ENCODE assay signal across 28 cellular contexts in genomic region chr4:94251094-94251493, GRCh38.
"Had no signal": no experiment of that assay in that cellular context is flagged by ENCODE, and none has a peak within 500 bp of the region (broad histone marks: within the 10 kb centered on the region; RNA-seq: fewer than 3 reads in every experiment).

No MANE protein-coding gene starts in this region.

- DNase-seq: activated CD4-positive, alpha-beta T cell treated with anti-CD3 and anti-CD28 coated beads, Interleukin-2, amount 50 U/mL, for 1 hour; activated CD4-positive, CD25-positive, alpha-beta regulatory T cell; activated CD8-positive, alpha-beta memory T cell treated with anti-CD3 and anti-CD28 coated beads, Interleukin-2, amount 10 ng/mL, durations not matched to agents 7 days and 5 days; activated gamma-delta T cell; activated naive CD4-positive, alpha-beta T cell treated with anti-CD3 and anti-CD28 coated beads for 36 hours; adrenal gland; anterior cingulate cortex; caudate nucleus; colonic mucosa; Karpas-422; MM.1S; NCI-H1092 treated with DMSO at 0.1 percent for 48 hours; NCI-H1417 treated with DMSO at 0.1 percent for 48 hours; NCI-H1694; NCI-H2029; NCI-H510A treated with DMSO at 0.1 percent for 48 hours; NCI-H69; NK-92 treated with Interleukin-12 subunit alpha and Interleukin-12 subunit beta, amount 100 ng/mL, for 24 hours; OCI-M1; RPMI8226; SJCRH30; SK-N-SH; T-helper 1 cell had no signal

- ATAC-seq: activated CD8-positive, alpha-beta memory T cell treated with anti-CD3 and anti-CD28 coated beads, Interleukin-2, amount 10 ng/mL, durations not matched to agents 7 days and 5 days; K562; Panc1; Right ventricle myocardium inferior had no signal

- H3K27ac Mint-ChIP-seq: activated CD8-positive, alpha-beta memory T cell treated with anti-CD3 and anti-CD28 coated beads, Interleukin-2, amount 10 ng/mL, durations not matched to agents 7 days and 5 days; activated naive CD4-positive, alpha-beta T cell treated with anti-CD3 and anti-CD28 coated beads for 36 hours; activated naive CD8-positive, alpha-beta T cell had no signal

- H3K27ac ChIP-seq: adrenal gland, colonic mucosa, SJCRH30, VCaP had no signal

- H3K4me1 ChIP-seq: adrenal gland, colonic mucosa, SJCRH30 had no signal

- H3K4me3 ChIP-seq: adrenal gland, colonic mucosa, K562, SJCRH30 had no signal

- FAIRE-seq: K562 had no signal

- H3K27me3 ChIP-seq: adrenal gland, colonic mucosa, SJCRH30 had no signal

- H3K9me3 Mint-ChIP-seq: activated naive CD4-positive, alpha-beta T cell treated with anti-CD3 and anti-CD28 coated beads for 36 hours had no signal

- H3K9me3 ChIP-seq: adrenal gland, colonic mucosa, SJCRH30, SK-N-SH had no signal

- H3K4me3 Mint-ChIP-seq: activated CD8-positive, alpha-beta memory T cell treated with anti-CD3 and anti-CD28 coated beads, Interleukin-2, amount 10 ng/mL, durations not matched to agents 7 days and 5 days; activated naive CD4-positive, alpha-beta T cell treated with anti-CD3 and anti-CD28 coated beads for 36 hours; activated naive CD8-positive, alpha-beta T cell had no signal

- H3K27me3 Mint-ChIP-seq: activated CD8-positive, alpha-beta memory T cell treated with anti-CD3 and anti-CD28 coated beads, Interleukin-2, amount 10 ng/mL, durations not matched to agents 7 days and 5 days; activated naive CD8-positive, alpha-beta T cell had no signal
